In genomic region chr1:158527190-158527815, GRCh38 we compare ENCODE assay signal across 9 cellular contexts. TPM values are rescaled to one million over a fixed set of nuclear protein-coding genes. Genes with fewer than 3 reads are reported as not detected.
DNase-seq lines count a peak whose midpoint lies in the region; ATAC-seq and TF ChIP-seq lines count a peak whose summit lies in the region.
"Had no signal": no experiment of that assay in that cellular context is flagged by ENCODE, and none has a peak within 500 bp of the region (broad histone marks: within the 10 kb centered on the region; RNA-seq: fewer than 3 reads in every experiment).

No MANE protein-coding gene starts in this region.

- no peaks in the 10 kb centered on the region for H3K79me2 ChIP-seq in OCI-LY1 (ENCODE audit: insufficient read depth, low read length)

- no peak overlapping the region for H3K27ac ChIP-seq in OCI-LY1 (ENCODE audit: low read depth, low read length, poor library complexity, severe bottlenecking)

- no peaks in the 10 kb centered on the region for H4K20me1 ChIP-seq in OCI-LY1 (ENCODE audit: insufficient read depth, low read length)

- no peak overlapping the region for H3K4me2 ChIP-seq in OCI-LY1 (ENCODE audit: low read length)

- H3K4me1 ChIP-seq in OCI-LY1 (ENCODE audit: insufficient read depth, low read length, severe bottlenecking): no peaks in the 10 kb centered on the region

- H3K9me2 ChIP-seq in OCI-LY1 (ENCODE audit: low read depth, low read length): no peaks in the 10 kb centered on the region

- no peak overlapping the region for H2AFZ ChIP-seq in OCI-LY1 (ENCODE audit: low read length)

- H3K9ac ChIP-seq in OCI-LY1 (ENCODE audit: low read length): no peak overlapping the region

- H3K36me3 ChIP-seq in OCI-LY1 (ENCODE audit: insufficient read depth, low read length): no peaks in the 10 kb centered on the region

- H3K27me3 ChIP-seq in OCI-LY1 (ENCODE audit: insufficient read depth, low read length): no peaks in the 10 kb centered on the region

- DNase-seq in AML-193 (lab: John Stamatoyannopoulos, UW) (peak; percentile 44 to 49), fibroblast of villous mesenchyme (ENCODE audit: low read depth) (peak; percentile 63), HPDE6-E6E7 (ENCODE audit: extremely low spot score) (no peak)
- no peak for DNase-seq in activated CD8-positive, alpha-beta memory T cell treated with anti-CD3 and anti-CD28 coated beads, Interleukin-2, amount 50 U/mL, for 48 hours

- ATAC-seq in GM18907 (IDR thresholded peaks at IDR 0.05; ENCODE audit: unreplicated experiment): peak; percentile 71
- ATAC-seq in HG03139 (IDR thresholded peaks at IDR 0.05; ENCODE audit: unreplicated experiment): no peak
- ATAC-seq in HG03521 (IDR thresholded peaks at IDR 0.05; ENCODE audit: unreplicated experiment): no peak

- H3K4me3 ChIP-seq in OCI-LY1 (ENCODE audit: low read depth, low read length, poor library complexity, severe bottlenecking): no peak overlapping the region
- no peak overlapping the region for H3K4me3 ChIP-seq in fibroblast of villous mesenchyme (ENCODE audit: low read depth, low read length)

- peak; percentile 73 for TF ChIP-seq CTCF in OCI-LY1 (IDR thresholded peaks at IDR 0.05; ENCODE audit: low read length)
- TF ChIP-seq CTCF in fibroblast of villous mesenchyme (IDR thresholded peaks at IDR 0.05; ENCODE audit: insufficient read depth, low read depth, low read length): peak; percentile 68

- no peaks in the 10 kb centered on the region for H3F3A ChIP-seq in OCI-LY1 (ENCODE audit: insufficient read depth, low read length)

- H3K9me3 ChIP-seq in OCI-LY1 (ENCODE audit: low read length): no peaks in the 10 kb centered on the region

RNA-seq across cellular contexts. Expression of gene OR6Y1, which starts 26.9 kb away (rescaled TPM):
- not detected in 2 replicates for total RNA-seq in fibroblast of villous mesenchyme
- total RNA-seq: T-helper 2 cell treated with Interferon-gamma antibody and Interleukin-4, amounts not matched to agents 100 ng/mL and 5 ng/mL, for 36 hours had no signal

RNA-seq across cellular contexts. Expression of gene OR6P1, which starts 43.1 kb away (rescaled TPM):
- total RNA-seq in fibroblast of villous mesenchyme: not detected in 2 replicates
- total RNA-seq: T-helper 2 cell treated with Interferon-gamma antibody and Interleukin-4, amounts not matched to agents 100 ng/mL and 5 ng/mL, for 36 hours had no signal

RNA-seq across cellular contexts. Expression of gene OR10X1, which starts 52.4 kb away (rescaled TPM):
- not detected in 2 replicates for total RNA-seq in fibroblast of villous mesenchyme
- total RNA-seq: T-helper 2 cell treated with Interferon-gamma antibody and Interleukin-4, amounts not matched to agents 100 ng/mL and 5 ng/mL, for 36 hours had no signal

RNA-seq across cellular contexts. Expression of gene OR10R2, which starts 55.3 kb away (rescaled TPM):
- not detected in 2 replicates for total RNA-seq in fibroblast of villous mesenchyme
- total RNA-seq: T-helper 2 cell treated with Interferon-gamma antibody and Interleukin-4, amounts not matched to agents 100 ng/mL and 5 ng/mL, for 36 hours had no signal

Comparison
In these comparisons a context has a peak if more than half of its experiments do, and no peak if none do; other contexts are left out.
1. DNase-seq: peak in AML-193 (2 of 2) and fibroblast of villous mesenchyme (single experiment); none in activated CD8-positive, alpha-beta memory T cell treated with anti-CD3 and anti-CD28 coated beads, Interleukin-2, amount 50 U/mL, for 48 hours (single experiment) and HPDE6-E6E7 (single experiment).